14 cellular contexts compared by ENCODE assay signal in genomic region chr4:127888559-127888958, GRCh38.
"Had no signal": no experiment of that assay in that cellular context is flagged by ENCODE, and none has a peak within 500 bp of the region (broad histone marks: within the 10 kb centered on the region; RNA-seq: fewer than 3 reads in every experiment).

No MANE protein-coding gene starts in this region.

- ATAC-seq: left lung, natural killer cell, WTC11 had no signal

- H3K27me3 ChIP-seq: adrenal gland, left lung, neutrophil had no signal

- H3K36me3 ChIP-seq: adrenal gland, thoracic aorta had no signal

- DNase-seq: activated CD4-positive, alpha-beta memory T cell treated with anti-CD3 and anti-CD28 coated beads, Interleukin-2, amount 10 ng/mL, durations not matched to agents 7 days and 5 days; activated CD4-positive, alpha-beta T cell treated with anti-CD3 and anti-CD28 coated beads for 4 hours; activated naive CD4-positive, alpha-beta T cell treated with anti-CD3 and anti-CD28 coated beads, Interleukin-2, amount 50 U/mL, for 16 hours; activated T-cell treated with anti-CD3 and anti-CD28 coated beads, Interleukin-2, amount 50 U/mL, for 24 hours; adrenal gland; hypothalamus; kidney; left lung; natural killer cell; stimulated activated CD4-positive, alpha-beta T cell treated with anti-CD3 and anti-CD28 coated beads, Interleukin-1b, Interleukin-23, amount 100 ng/mL, for 48 hours had no signal

- H3K4me3 ChIP-seq: adrenal gland, left lung, thoracic aorta had no signal

- FAIRE-seq: endometrium had no signal

- H3K4me1 ChIP-seq: adrenal gland, left lung had no signal

- H3K27ac ChIP-seq: adrenal gland, left lung, neutrophil, thoracic aorta had no signal

- H3K9me3 ChIP-seq: adrenal gland, left lung, neutrophil, thoracic aorta had no signal
